8 cellular contexts compared by ENCODE assay signal in genomic region chr13:80338781-80339577, GRCh38. TPM values are rescaled to one million over a fixed set of nuclear protein-coding genes. Genes with fewer than 3 reads are reported as not detected.
DNase-seq lines count a peak whose midpoint lies in the region; ATAC-seq and TF ChIP-seq lines count a peak whose summit lies in the region.

No MANE protein-coding gene starts in this region.

- DNase-seq in 8988T (peak; percentile 63), LoVo (ENCODE audit: low spot score) (peak; percentile 31), activated gamma-delta T cell (lab: John Stamatoyannopoulos, UW) (peak; percentile 18), Right ventricle myocardium inferior (ENCODE audit: missing footprints) (peak; percentile 88), DMS79 treated with DMSO at 0.1 percent for 48 hours (lab: John Stamatoyannopoulos, UW) (no peak)

- peak; percentile 41 for ATAC-seq in Right ventricle myocardium inferior
- no peak for ATAC-seq in GM21515 (IDR thresholded peaks at IDR 0.05; ENCODE audit: unreplicated experiment)

- H3K9me3 ChIP-seq in neutrophil, result no peaks in the 10 kb centered on the region

- peaks cover 3% of the 10 kb centered on the region for H3K27me3 ChIP-seq in neutrophil

- TF ChIP-seq CTCF in neutrophil (IDR thresholded peaks at IDR 0.05), result peak; percentile 17

- H3K4me1 ChIP-seq in neutrophil (ENCODE audit: control insufficient read depth in 1 of 2, insufficient read depth in 1 of 2, low read depth in 1 of 2, low read length in 1 of 2), result peaks cover 29 to 45% of the 10 kb centered on the region in 2 experiments

- H3K36me3 ChIP-seq in neutrophil, result peaks cover 9% of the 10 kb centered on the region

- peak overlapping the region; percentile 70 for H3K27ac ChIP-seq in neutrophil

- intact Hi-C loops in Right ventricle myocardium inferior (cut with DNase I), result loop anchor here (2.0 to 5.0 kb wide), 3 partner anchors 312 to 702 kb away; no protein-coding TSS in a partner anchor

- H3K4me3 ChIP-seq in GM08714 (ENCODE audit: low read length) (peak overlapping the region; percentile 68), neutrophil (ENCODE audit: low read depth in 1 of 2, low read length in 1 of 2) (peak overlapping the region; percentile 62 to 81)

RNA-seq across cellular contexts. Expression of gene SPRY2, which starts 1.9 kb away (rescaled TPM):
- total RNA-seq in Right ventricle myocardium inferior, result 40.0 TPM
